Comparison of ENCODE assay signal across 11 cellular contexts in the genomic region with DNA sequence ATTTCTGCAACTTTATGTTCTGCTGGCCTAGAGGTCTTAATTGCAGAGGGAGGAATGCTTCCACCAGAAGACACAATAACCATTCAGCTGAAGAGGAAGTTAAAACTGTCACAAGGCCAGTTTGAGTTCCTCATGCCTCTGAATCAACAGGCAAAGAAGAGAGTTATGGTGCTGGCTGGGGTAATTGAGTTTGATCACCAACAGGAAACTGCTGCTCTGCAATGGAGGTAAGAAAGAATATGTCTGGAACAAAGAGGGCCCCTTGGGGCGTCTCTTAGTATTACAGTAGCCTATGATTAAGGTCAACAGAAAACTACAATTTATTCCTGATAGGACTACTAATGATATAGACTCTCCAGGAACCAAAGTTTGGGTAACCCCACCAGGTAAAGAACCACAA.
A peak's percentile ranks its signal among the peaks of the same experiment; 100 is the strongest.
DNase-seq lines count a peak whose midpoint lies in the region; ATAC-seq and TF ChIP-seq lines count a peak whose summit lies in the region.
"Had no signal": no experiment of that assay in that cellular context is flagged by ENCODE, and none has a peak within 500 bp of the region (broad histone marks: within the 10 kb centered on the region; RNA-seq: fewer than 3 reads in every experiment).

No MANE protein-coding gene starts in this region.

- H3K4me3 Mint-ChIP-seq in stimulated activated effector memory CD8-positive, alpha-beta T cell treated with anti-CD3 and anti-CD28 coated beads, Interleukin-12 subunit alpha, Interleukin-12 subunit beta, amount 100 ng/mL, for 72 hours = no peak overlapping the region
- H3K4me3 Mint-ChIP-seq: dendritic cell treated with granulocyte-macrophage colony-stimulating factor and Interleukin-4, amounts not matched to agents 40 ng/mL and 50 ng/mL, for 4 days had no signal

- no peaks in the 10 kb centered on the region for H3K4me1 Mint-ChIP-seq in stimulated activated effector memory CD8-positive, alpha-beta T cell treated with anti-CD3 and anti-CD28 coated beads, Interleukin-12 subunit alpha, Interleukin-12 subunit beta, amount 100 ng/mL, for 72 hours

- H3K36me3 ChIP-seq in SK-N-SH (replicated peaks in 1 of 2; ENCODE audit: control insufficient read depth in 1 of 2, insufficient read depth in 2 of 2, low read length in 1 of 2) = no peaks in the 10 kb centered on the region
- no peaks in the 10 kb centered on the region for H3K36me3 ChIP-seq in prostate gland

- H3K9me3 Mint-ChIP-seq in stimulated activated effector memory CD8-positive, alpha-beta T cell treated with anti-CD3 and anti-CD28 coated beads, Interleukin-12 subunit alpha, Interleukin-12 subunit beta, amount 100 ng/mL, for 72 hours = peaks cover 5% of the 10 kb centered on the region
- H3K9me3 Mint-ChIP-seq: dendritic cell treated with granulocyte-macrophage colony-stimulating factor and Interleukin-4, amounts not matched to agents 40 ng/mL and 50 ng/mL, for 4 days had no signal

- H3K27me3 ChIP-seq in SK-N-SH (ENCODE audit: insufficient read depth) (no peaks in the 10 kb centered on the region), prostate gland (replicated peaks; ENCODE audit: insufficient read depth) (no peaks in the 10 kb centered on the region)

- TF ChIP-seq CTCF in SK-N-SH (IDR thresholded peaks at IDR 0.05) (no peak; the same call in 1 of the 2 replicates), prostate gland (IDR thresholded peaks at IDR 0.05) (no peak)

- H4K20me1 ChIP-seq in SK-N-SH (ENCODE audit: insufficient read depth) = no peaks in the 10 kb centered on the region

- peak; percentile 67 for ATAC-seq in HG03159 (IDR thresholded peaks at IDR 0.05; ENCODE audit: unreplicated experiment)
- peak; percentile 53 for ATAC-seq in left lobe of liver
- ATAC-seq in GM21737 (IDR thresholded peaks at IDR 0.05; ENCODE audit: unreplicated experiment) = no peak
- ATAC-seq in stimulated activated effector memory CD8-positive, alpha-beta T cell treated with anti-CD3 and anti-CD28 coated beads, Interleukin-12 subunit alpha, Interleukin-12 subunit beta, amount 100 ng/mL, for 72 hours = no peak

- H3K9me2 ChIP-seq in SK-N-SH = no peaks in the 10 kb centered on the region

- intact Hi-C loops in prostate gland (cut with DNase I) = no loop called here

- H3K79me2 ChIP-seq in SK-N-SH (ENCODE audit: insufficient read depth) = no peaks in the 10 kb centered on the region

- TF ChIP-seq POLR2A in prostate gland (IDR thresholded peaks at IDR 0.05) = no peak

- no peak overlapping the region for H3K27ac Mint-ChIP-seq in stimulated activated effector memory CD8-positive, alpha-beta T cell treated with anti-CD3 and anti-CD28 coated beads, Interleukin-12 subunit alpha, Interleukin-12 subunit beta, amount 100 ng/mL, for 72 hours
- H3K27ac Mint-ChIP-seq: dendritic cell treated with granulocyte-macrophage colony-stimulating factor and Interleukin-4, amounts not matched to agents 40 ng/mL and 50 ng/mL, for 4 days had no signal

- peak; percentile 41; the same call in 1 of the 2 replicates for TF ChIP-seq RAD21 in SK-N-SH (IDR thresholded peaks at IDR 0.05; ENCODE audit: low read length)

- DNase-seq in ELF-1 (ENCODE audit: low read depth, low spot score) (peak; percentile 1), SK-N-SH (peak; percentile 7), left lobe of liver (ENCODE audit: low spot score) (no peak), prostate gland (ENCODE audit: low spot score) (no peak), T-helper 1 cell (no peak)
- DNase-seq in stimulated activated effector memory CD8-positive, alpha-beta T cell treated with anti-CD3 and anti-CD28 coated beads, Interleukin-12 subunit alpha, Interleukin-12 subunit beta, amount 100 ng/mL, for 72 hours (ENCODE audit: low spot score in 2 of 2) = no peak
- DNase-seq: EL; stimulated activated CD4-positive, alpha-beta T cell treated with anti-CD3 and anti-CD28 coated beads, Interleukin-15, amount 100 ng/mL, for 24 hours had no signal

- TF ChIP-seq EP300 in SK-N-SH (IDR thresholded peaks at IDR 0.05; ENCODE audit: borderline replicate concordance in 1 of 2, low read depth in 1 of 2, low read length in 1 of 2) = no peak

- no peak overlapping the region for H2AFZ ChIP-seq in SK-N-SH (ENCODE audit: low read depth)

- H3K4me1 ChIP-seq in SK-N-SH (ENCODE audit: control insufficient read depth in 1 of 2, insufficient read depth in 2 of 2, low read depth in 1 of 2, low read length in 1 of 2) (no peaks in the 10 kb centered on the region), prostate gland (replicated peaks) (no peaks in the 10 kb centered on the region)

- no peak overlapping the region for H3K9ac ChIP-seq in SK-N-SH

- no peaks in the 10 kb centered on the region for H3K36me3 Mint-ChIP-seq in stimulated activated effector memory CD8-positive, alpha-beta T cell treated with anti-CD3 and anti-CD28 coated beads, Interleukin-12 subunit alpha, Interleukin-12 subunit beta, amount 100 ng/mL, for 72 hours

- no peak overlapping the region for H3K4me3 ChIP-seq in SK-N-SH (ENCODE audit: low read depth in 2 of 2, low read length in 1 of 2)
- H3K4me3 ChIP-seq in prostate gland = no peak overlapping the region

- 36% methylated on average over 1 of the region's 1 CpG for WGBS in SK-N-SH (ENCODE audit: low lambda C conversion rate)
- 57% methylated on average over 1 of the region's 1 CpG for WGBS in prostate gland

- CTCF ChIA-PET in SK-N-SH (lab: Yijun Ruan, JAX) = no interaction called here

- H3K27ac ChIP-seq in SK-N-SH (ENCODE audit: low read depth in 2 of 2, low read length in 1 of 2) (no peak overlapping the region), prostate gland (no peak overlapping the region)

- H3K9me3 ChIP-seq in SK-N-SH = no peaks in the 10 kb centered on the region
- no peaks in the 10 kb centered on the region for H3K9me3 ChIP-seq in prostate gland

- no peak overlapping the region for H3K4me2 ChIP-seq in SK-N-SH

- H3F3A ChIP-seq in SK-N-SH (replicated peaks; ENCODE audit: insufficient read depth) = no peaks in the 10 kb centered on the region

- POLR2A ChIA-PET in SK-N-SH (lab: Yijun Ruan, JAX) = no interaction called here

TF ChIP-seq in SK-N-SH, 30 proteins besides CTCF, POLR2A, EP300 and RAD21 (continues in another document):
- TF ChIP-seq SMC3 (IDR thresholded peaks at IDR 0.05; ENCODE audit: low read depth, low read length) (no peak), FOXJ3 (CRISPR knock-in tag; IDR thresholded peaks at IDR 0.05) (no peak), CHD2 (IDR thresholded peaks at IDR 0.05; ENCODE audit: low read length, partially characterized antibody) (no peak), EZH2phosphoT487 (IDR thresholded peaks at IDR 0.05; ENCODE audit: borderline replicate concordance, low read depth) (no peak), FOSL2 (IDR thresholded peaks at IDR 0.05; ENCODE audit: borderline replicate concordance, low read depth) (no peak), GABPA (IDR thresholded peaks at IDR 0.05; ENCODE audit: low read depth) (no peak), MXI1 (IDR thresholded peaks at IDR 0.05; ENCODE audit: low read depth, low read length) (no peak), JUND (IDR thresholded peaks at IDR 0.05) (no peak), POLR2AphosphoS5 (IDR thresholded peaks at IDR 0.05; ENCODE audit: low read depth, low read length) (no peak), YY1 (IDR thresholded peaks at IDR 0.05; ENCODE audit: low read depth) (no peak), RXRA (IDR thresholded peaks at IDR 0.05; ENCODE audit: borderline replicate concordance, low read depth) (no peak), FOXM1 (IDR thresholded peaks at IDR 0.05; ENCODE audit: low read depth) (no peak), ELF1 (IDR thresholded peaks at IDR 0.05) (no peak)
- TF ChIP-seq, protein P1, sequence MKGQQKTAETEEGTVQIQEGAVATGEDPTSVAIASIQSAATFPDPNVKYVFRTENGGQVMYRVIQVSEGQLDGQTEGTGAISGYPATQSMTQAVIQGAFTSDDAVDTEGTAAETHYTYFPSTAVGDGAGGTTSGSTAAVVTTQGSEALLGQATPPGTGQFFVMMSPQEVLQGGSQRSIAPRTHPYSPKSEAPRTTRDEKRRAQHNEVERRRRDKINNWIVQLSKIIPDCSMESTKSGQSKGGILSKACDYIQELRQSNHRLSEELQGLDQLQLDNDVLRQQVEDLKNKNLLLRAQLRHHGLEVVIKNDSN (IDR thresholded peaks at IDR 0.05; ENCODE audit: borderline replicate concordance, low read depth) = no peak
- TF ChIP-seq, protein P2, sequence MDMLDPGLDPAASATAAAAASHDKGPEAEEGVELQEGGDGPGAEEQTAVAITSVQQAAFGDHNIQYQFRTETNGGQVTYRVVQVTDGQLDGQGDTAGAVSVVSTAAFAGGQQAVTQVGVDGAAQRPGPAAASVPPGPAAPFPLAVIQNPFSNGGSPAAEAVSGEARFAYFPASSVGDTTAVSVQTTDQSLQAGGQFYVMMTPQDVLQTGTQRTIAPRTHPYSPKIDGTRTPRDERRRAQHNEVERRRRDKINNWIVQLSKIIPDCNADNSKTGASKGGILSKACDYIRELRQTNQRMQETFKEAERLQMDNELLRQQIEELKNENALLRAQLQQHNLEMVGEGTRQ (IDR thresholded peaks at IDR 0.05; ENCODE audit: borderline replicate concordance, low read depth, low read length) = no peak
- TF ChIP-seq, protein P3, sequence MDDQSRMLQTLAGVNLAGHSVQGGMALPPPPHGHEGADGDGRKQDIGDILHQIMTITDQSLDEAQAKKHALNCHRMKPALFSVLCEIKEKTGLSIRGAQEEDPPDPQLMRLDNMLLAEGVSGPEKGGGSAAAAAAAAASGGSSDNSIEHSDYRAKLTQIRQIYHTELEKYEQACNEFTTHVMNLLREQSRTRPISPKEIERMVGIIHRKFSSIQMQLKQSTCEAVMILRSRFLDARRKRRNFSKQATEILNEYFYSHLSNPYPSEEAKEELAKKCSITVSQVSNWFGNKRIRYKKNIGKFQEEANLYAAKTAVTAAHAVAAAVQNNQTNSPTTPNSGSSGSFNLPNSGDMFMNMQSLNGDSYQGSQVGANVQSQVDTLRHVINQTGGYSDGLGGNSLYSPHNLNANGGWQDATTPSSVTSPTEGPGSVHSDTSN (IDR thresholded peaks at IDR 0.05) = no peak
- TF ChIP-seq, protein P4, sequence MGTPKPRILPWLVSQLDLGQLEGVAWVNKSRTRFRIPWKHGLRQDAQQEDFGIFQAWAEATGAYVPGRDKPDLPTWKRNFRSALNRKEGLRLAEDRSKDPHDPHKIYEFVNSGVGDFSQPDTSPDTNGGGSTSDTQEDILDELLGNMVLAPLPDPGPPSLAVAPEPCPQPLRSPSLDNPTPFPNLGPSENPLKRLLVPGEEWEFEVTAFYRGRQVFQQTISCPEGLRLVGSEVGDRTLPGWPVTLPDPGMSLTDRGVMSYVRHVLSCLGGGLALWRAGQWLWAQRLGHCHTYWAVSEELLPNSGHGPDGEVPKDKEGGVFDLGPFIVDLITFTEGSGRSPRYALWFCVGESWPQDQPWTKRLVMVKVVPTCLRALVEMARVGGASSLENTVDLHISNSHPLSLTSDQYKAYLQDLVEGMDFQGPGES (IDR thresholded peaks at IDR 0.05; ENCODE audit: low read depth, low read length) = no peak

Comparison
In these comparisons a context has a peak if more than half of its experiments do, and no peak if none do; other contexts are left out.
1. DNase-seq: peak in ELF-1 (single experiment) and SK-N-SH (single experiment); none in left lobe of liver (single experiment), prostate gland (single experiment), T-helper 1 cell (0 of 5) and stimulated activated effector memory CD8-positive, alpha-beta T cell treated with anti-CD3 and anti-CD28 coated beads, Interleukin-12 subunit alpha, Interleukin-12 subunit beta, amount 100 ng/mL, for 72 hours (0 of 2).
2. ATAC-seq: peak in HG03159 (single experiment) and left lobe of liver (single experiment); none in GM21737 (single experiment) and stimulated activated effector memory CD8-positive, alpha-beta T cell treated with anti-CD3 and anti-CD28 coated beads, Interleukin-12 subunit alpha, Interleukin-12 subunit beta, amount 100 ng/mL, for 72 hours (single experiment).